In genomic region chr3:71088019-71088711, GRCh38 we compare ENCODE assay signal across 13 cellular contexts.
DNase-seq lines count a peak whose midpoint lies in the region; ATAC-seq, FAIRE-seq and TF ChIP-seq lines count a peak whose summit lies in the region.
"Had no signal": no experiment of that assay in that cellular context is flagged by ENCODE, and none has a peak within 500 bp of the region (broad histone marks: within the 10 kb centered on the region; RNA-seq: fewer than 3 reads in every experiment).

No MANE protein-coding gene starts in this region.

- H3K36me3 ChIP-seq in breast epithelium = no peaks in the 10 kb centered on the region
- no peaks in the 10 kb centered on the region for H3K36me3 ChIP-seq in endothelial cell of umbilical vein (ENCODE audit: control insufficient read depth in 2 of 2, extremely low read depth in 1 of 2, insufficient read depth in 2 of 2, low read length in 2 of 2)

- BruUV-seq in MCF 10A (replicated peaks; lab: Mats Ljungman, UMichigan) (no TSS peak), endothelial cell of umbilical vein (replicated peaks; lab: Mats Ljungman, UMichigan) (no TSS peak)

- intact Hi-C loops in MCF 10A (cut with micrococcal nuclease) = no loop called here
- intact Hi-C loops in breast epithelium (cut with DNase I; ENCODE audit: low total_unique reads) = no loop called here
- intact Hi-C loops in endothelial cell of umbilical vein (cut with micrococcal nuclease) = no loop called here

- CTCF ChIA-PET in MCF 10A (lab: Yijun Ruan, JAX) (interaction anchor here (0.6 to 1.0 kb wide), 2 partner anchors 18 to 354 kb away, joined by 4 read pairs; no protein-coding TSS in a partner anchor), WTC11 (lab: Charles Lee) (no interaction called here), endothelial cell of umbilical vein (lab: Charles Lee) (interaction anchor here (1.5 kb wide), 1 partner anchor 26 kb away, joined by 3 read pairs; no protein-coding TSS in a partner anchor)

- H3K4me3 ChIP-seq in breast epithelium = no peak overlapping the region
- H3K4me3 ChIP-seq in endothelial cell of umbilical vein (replicated peaks in 1 of 3; ENCODE audit: insufficient read depth in 1 of 3, low read depth in 1 of 3, low read length in 3 of 3) = no peak overlapping the region

- no peak for TF ChIP-seq CTCF in MCF 10A (IDR thresholded peaks at IDR 0.05; ENCODE audit: unreplicated experiment)
- no peak for TF ChIP-seq CTCF in breast epithelium (IDR thresholded peaks at IDR 0.05)
- TF ChIP-seq CTCF in WTC11 (IDR thresholded peaks at IDR 0.05) = no peak
- no peak for TF ChIP-seq CTCF in endothelial cell of umbilical vein (IDR thresholded peaks at IDR 0.05; ENCODE audit: extremely low read depth in 1 of 2, insufficient read depth in 1 of 2, low read depth in 1 of 2, low read length in 2 of 2)

- dilution Hi-C loops in endothelial cell of umbilical vein (cut with MboI; ENCODE audit: extremely low pct_ligation_motif_present, low sequenced_read_pairs) = no loop called here

- H3K4me1 Mint-ChIP-seq in MCF 10A (ENCODE audit: insufficient read depth, unreplicated experiment) (no peaks in the 10 kb centered on the region), WTC11 (peaks cover 21% of the 10 kb centered on the region)
- H3K4me1 Mint-ChIP-seq in stimulated activated naive CD8-positive, alpha-beta T cell treated with anti-CD3 and anti-CD28 coated beads, Interleukin-15, amount 100 ng/mL, for 72 hours = peaks cover 97% of the 10 kb centered on the region

- no peaks in the 10 kb centered on the region for H3K9me3 ChIP-seq in breast epithelium
- H3K9me3 ChIP-seq in endothelial cell of umbilical vein (replicated peaks; ENCODE audit: control insufficient read depth, insufficient read depth, low read length) = no peaks in the 10 kb centered on the region

- no peaks in the 10 kb centered on the region for H3K9me1 ChIP-seq in endothelial cell of umbilical vein (replicated peaks; ENCODE audit: control insufficient read depth, extremely low read depth, insufficient read depth, low read length)

- POLR2A ChIA-PET in MCF 10A (lab: Yijun Ruan, JAX) (interaction anchor here (0.7 kb wide), 1 partner anchor 335 kb away, joined by 3 read pairs; no protein-coding TSS in a partner anchor), WTC11 (lab: Charles Lee) (no interaction called here), endothelial cell of umbilical vein (lab: Charles Lee) (no interaction called here)

- H3K27ac ChIP-seq in breast epithelium (no peak overlapping the region), endothelial cell of umbilical vein (ENCODE audit: insufficient read depth, low read depth, low read length) (peak overlapping the region; percentile 13)
- H3K27ac ChIP-seq: VCaP had no signal

- peaks cover 1% of the 10 kb centered on the region for H3K79me2 ChIP-seq in endothelial cell of umbilical vein (ENCODE audit: control insufficient read depth, insufficient read depth, low read length)

- H3K4me2 ChIP-seq in endothelial cell of umbilical vein (ENCODE audit: insufficient read depth, low read length) = no peak overlapping the region

- H3K9ac ChIP-seq in endothelial cell of umbilical vein (replicated peaks; ENCODE audit: extremely low read depth, insufficient read depth, low read length) = no peak overlapping the region

- no peak for DNase-seq in MCF 10A (ENCODE audit: unreplicated experiment)
- DNase-seq in breast epithelium (ENCODE audit: low spot score in 2 of 2) = no peak
- DNase-seq in WTC11 (ENCODE audit: low spot score) = no peak
- no peak for DNase-seq in endothelial cell of umbilical vein (ENCODE audit: low read depth, low spot score)
- DNase-seq in stimulated activated naive CD8-positive, alpha-beta T cell treated with anti-CD3 and anti-CD28 coated beads, Interleukin-15, amount 100 ng/mL, for 72 hours = no peak
- no peak for DNase-seq in RKO (ENCODE audit: low spot score)
- DNase-seq in ACHN = no peak
- DNase-seq in SHP77 treated with DMSO at 0.1 percent for 48 hours (lab: John Stamatoyannopoulos, UW) = no peak
- DNase-seq: NCI-H1694, NCI-H524 had no signal

- H3K27ac Mint-ChIP-seq in MCF 10A (ENCODE audit: low read depth, unreplicated experiment) (peak overlapping the region; percentile 59), WTC11 (peak overlapping the region; percentile 71; the same call in 1 of the 2 replicates)
- H3K27ac Mint-ChIP-seq in stimulated activated naive CD8-positive, alpha-beta T cell treated with anti-CD3 and anti-CD28 coated beads, Interleukin-15, amount 100 ng/mL, for 72 hours = peak overlapping the region; percentile 89 to 97

- H2AFZ ChIP-seq in endothelial cell of umbilical vein (ENCODE audit: low read depth, low read length) = no peak overlapping the region

- no peak for FAIRE-seq in endothelial cell of umbilical vein (lab: Jason Lieb, UNC)
- FAIRE-seq: colon, G401.6 had no signal

- ATAC-seq in WTC11 = no peak
- ATAC-seq in stimulated activated naive CD8-positive, alpha-beta T cell treated with anti-CD3 and anti-CD28 coated beads, Interleukin-15, amount 100 ng/mL, for 72 hours = no peak

- TF ChIP-seq POLR2A in breast epithelium (IDR thresholded peaks at IDR 0.05) = no peak
- no peak for TF ChIP-seq POLR2A in endothelial cell of umbilical vein (IDR thresholded peaks at IDR 0.05; ENCODE audit: low read depth, low read length)

- H3K4me3 Mint-ChIP-seq in MCF 10A (ENCODE audit: unreplicated experiment) (no peak overlapping the region), WTC11 (no peak overlapping the region)
- peak overlapping the region; percentile 53 to 59 for H3K4me3 Mint-ChIP-seq in stimulated activated naive CD8-positive, alpha-beta T cell treated with anti-CD3 and anti-CD28 coated beads, Interleukin-15, amount 100 ng/mL, for 72 hours

- peaks cover 13% of the 10 kb centered on the region for H3K36me3 Mint-ChIP-seq in MCF 10A (ENCODE audit: insufficient read depth, unreplicated experiment)
- no peaks in the 10 kb centered on the region for H3K36me3 Mint-ChIP-seq in WTC11

- H3K9me3 Mint-ChIP-seq in MCF 10A (ENCODE audit: unreplicated experiment) (no peaks in the 10 kb centered on the region), WTC11 (no peaks in the 10 kb centered on the region)
- peaks cover 0 to 3% of the 10 kb centered on the region in 2 donors for H3K9me3 Mint-ChIP-seq in stimulated activated naive CD8-positive, alpha-beta T cell treated with anti-CD3 and anti-CD28 coated beads, Interleukin-15, amount 100 ng/mL, for 72 hours

- H3K27me3 ChIP-seq in breast epithelium = no peaks in the 10 kb centered on the region
- no peaks in the 10 kb centered on the region for H3K27me3 ChIP-seq in endothelial cell of umbilical vein (ENCODE audit: control insufficient read depth in 2 of 2, insufficient read depth in 2 of 2, low read length in 2 of 2)

- in situ Hi-C loops in ACHN (cut with HindIII; ENCODE audit: low pct_ligation_motif_present, low pct_unique_long_range_greater_than_20kb, low sequenced_read_pairs) = no loop called here

- no peaks in the 10 kb centered on the region for H4K20me1 ChIP-seq in endothelial cell of umbilical vein (replicated peaks; ENCODE audit: control insufficient read depth, extremely low read depth, insufficient read depth, low read length)

- H3K4me1 ChIP-seq in breast epithelium (no peaks in the 10 kb centered on the region), endothelial cell of umbilical vein (ENCODE audit: control insufficient read depth, extremely low read depth, insufficient read depth, low read length) (peaks cover 15% of the 10 kb centered on the region)

- H3K27me3 Mint-ChIP-seq in MCF 10A (ENCODE audit: insufficient read depth, unreplicated experiment) (no peaks in the 10 kb centered on the region), WTC11 (ENCODE audit: low read depth) (no peaks in the 10 kb centered on the region)
- no peaks in the 10 kb centered on the region for H3K27me3 Mint-ChIP-seq in stimulated activated naive CD8-positive, alpha-beta T cell treated with anti-CD3 and anti-CD28 coated beads, Interleukin-15, amount 100 ng/mL, for 72 hours

TF ChIP-seq in WTC11, 78 proteins besides CTCF, POLR2A, EP300 and RAD21 (continues in another document):
- TF ChIP-seq E2F4 (CRISPR knock-in tag; IDR thresholded peaks at IDR 0.05; ENCODE audit: borderline replicate concordance, low read depth) (no peak), TEAD4 (CRISPR knock-in tag; IDR thresholded peaks at IDR 0.05) (no peak)

TF ChIP-seq in endothelial cell of umbilical vein, 7 proteins besides CTCF, POLR2A, EP300 and RAD21:
- TF ChIP-seq EZH2 (IDR thresholded peaks at IDR 0.05; ENCODE audit: borderline replicate concordance, low read depth, low read length, severe bottlenecking) = no peak
- TF ChIP-seq JUN (IDR thresholded peaks at IDR 0.05; ENCODE audit: borderline replicate concordance, insufficient read depth, insufficient read length, low read depth) = no peak
- no peak for TF ChIP-seq POLR2AphosphoS5 (IDR thresholded peaks at IDR 0.05; ENCODE audit: insufficient read depth, low read depth, low read length)
- TF ChIP-seq GATA2 (IDR thresholded peaks at IDR 0.05; ENCODE audit: insufficient read depth, insufficient read length, low read depth, low read length) = no peak
- TF ChIP-seq MAX (IDR thresholded peaks at IDR 0.05; ENCODE audit: insufficient read depth, insufficient read length) = no peak
- no peak for TF ChIP-seq MYC (IDR thresholded peaks at IDR 0.05; ENCODE audit: low read depth, low read length)
- no peak for TF ChIP-seq FOS (IDR thresholded peaks at IDR 0.05; ENCODE audit: borderline replicate concordance, insufficient read depth, low read length)

Comparison
In these comparisons a context has a peak if more than half of its experiments do, and no peak if none do; other contexts are left out.
1. H3K4me3 Mint-ChIP-seq: peak in stimulated activated naive CD8-positive, alpha-beta T cell treated with anti-CD3 and anti-CD28 coated beads, Interleukin-15, amount 100 ng/mL, for 72 hours (2 of 2); none in MCF 10A (single experiment) and WTC11 (single experiment).
2. Peak in every context shown above with its lines, with median percentiles within 50 percentile points of each other: H3K27ac Mint-ChIP-seq.